In the genomic region with DNA sequence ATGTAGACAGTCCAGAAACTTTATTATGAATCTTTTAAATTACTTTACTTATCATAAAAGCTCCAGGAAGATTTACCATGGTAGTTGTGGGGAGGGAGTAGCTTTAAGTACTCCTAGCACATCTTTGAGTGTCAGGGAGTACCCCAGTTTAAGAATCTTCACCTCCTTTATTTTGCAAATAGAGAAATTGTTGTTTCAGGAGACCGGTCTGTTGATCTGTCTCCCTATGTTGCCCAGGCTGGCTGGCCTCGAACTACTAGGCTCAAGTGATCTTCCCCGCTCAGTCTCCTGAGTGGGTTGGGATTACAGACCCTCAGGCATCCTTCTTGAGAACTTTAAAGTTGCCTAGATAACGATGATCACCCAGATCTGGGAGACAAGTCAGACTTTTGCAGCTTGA, we compare ENCODE assay signal across 25 cellular contexts.
"Had no signal": no experiment of that assay in that cellular context is flagged by ENCODE, and none has a peak within 500 bp of the region (broad histone marks: within the 10 kb centered on the region; RNA-seq: fewer than 3 reads in every experiment).

No MANE protein-coding gene starts in this region.

- H3K9me3 Mint-ChIP-seq: activated CD4-positive, alpha-beta T cell treated with anti-CD3 and anti-CD28 coated beads, Interleukin-2, amount 10 ng/mL, durations not matched to agents 7 days and 5 days; activated naive CD4-positive, alpha-beta T cell treated with anti-CD3 and anti-CD28 coated beads, Interleukin-2, amount 10 ng/mL, durations not matched to agents 7 days and 5 days; activated naive CD8-positive, alpha-beta T cell treated with anti-CD3 and anti-CD28 coated beads for 36 hours; central memory CD8-positive, alpha-beta T cell had no signal

- DNase-seq: activated CD4-positive, alpha-beta T cell treated with anti-CD3 and anti-CD28 coated beads, Interleukin-2, amount 10 ng/mL, durations not matched to agents 7 days and 5 days; activated CD4-positive, alpha-beta T cell treated with anti-CD3 and anti-CD28 coated beads, Interleukin-2, amount 50 U/mL, for 48 hours; activated CD8-positive, alpha-beta T cell treated with anti-CD3 and anti-CD28 coated beads, Interleukin-2, amount 10 ng/mL, durations not matched to agents 7 days and 5 days; activated effector memory CD4-positive, alpha-beta T cell treated with Interleukin-2 at 50 U/mL for 16 hours; activated naive CD4-positive, alpha-beta T cell treated with anti-CD3 and anti-CD28 coated beads, Interleukin-2, amount 10 ng/mL, durations not matched to agents 7 days and 5 days; activated naive CD8-positive, alpha-beta T cell treated with anti-CD3 and anti-CD28 coated beads for 36 hours; activated T-cell treated with anti-CD3 and anti-CD28 coated beads, Interleukin-2, amount 50 U/mL, for 48 hours; amygdala; NCI-H1105; NCI-H1417 treated with DMSO at 0.1 percent for 48 hours; NCI-H187 treated with DMSO at 0.1 percent for 48 hours; NCI-H2081; NCI-H2171 treated with DMSO at 0.1 percent for 48 hours; NCI-H226; NCI-H524 treated with DMSO at 0.1 percent for 48 hours; SHP77; SJCRH30; SK-N-SH; T-helper 2 cell; T-helper 9 cell; WERI-Rb-1 had no signal

- H3K4me3 Mint-ChIP-seq: activated CD4-positive, alpha-beta T cell treated with anti-CD3 and anti-CD28 coated beads, Interleukin-2, amount 10 ng/mL, durations not matched to agents 7 days and 5 days; activated CD8-positive, alpha-beta T cell treated with anti-CD3 and anti-CD28 coated beads, Interleukin-2, amount 10 ng/mL, durations not matched to agents 7 days and 5 days; activated naive CD4-positive, alpha-beta T cell treated with anti-CD3 and anti-CD28 coated beads, Interleukin-2, amount 10 ng/mL, durations not matched to agents 7 days and 5 days; activated naive CD8-positive, alpha-beta T cell treated with anti-CD3 and anti-CD28 coated beads for 36 hours had no signal

- H3K4me3 ChIP-seq: ascending aorta, cardiac muscle cell, SJCRH30 had no signal

- H3K27me3 Mint-ChIP-seq: activated CD4-positive, alpha-beta T cell treated with anti-CD3 and anti-CD28 coated beads, Interleukin-2, amount 10 ng/mL, durations not matched to agents 7 days and 5 days; activated naive CD4-positive, alpha-beta T cell treated with anti-CD3 and anti-CD28 coated beads, Interleukin-2, amount 10 ng/mL, durations not matched to agents 7 days and 5 days; activated naive CD8-positive, alpha-beta T cell treated with anti-CD3 and anti-CD28 coated beads for 36 hours; central memory CD8-positive, alpha-beta T cell had no signal

- H3K36me3 ChIP-seq: ascending aorta, cardiac muscle cell had no signal

- H3K9ac ChIP-seq: SK-N-SH had no signal

- ATAC-seq: activated CD8-positive, alpha-beta T cell treated with anti-CD3 and anti-CD28 coated beads, Interleukin-2, amount 10 ng/mL, durations not matched to agents 7 days and 5 days; Panc1 had no signal

- H3K4me1 ChIP-seq: SJCRH30 had no signal

- H3K27me3 ChIP-seq: ascending aorta, cardiac muscle cell, SJCRH30 had no signal

- H3K4me2 ChIP-seq: SK-N-SH had no signal

- H3K27ac ChIP-seq: ascending aorta, cardiac muscle cell, SJCRH30, WERI-Rb-1 had no signal

- H3K9me3 ChIP-seq: SJCRH30 had no signal

- H3K27ac Mint-ChIP-seq: activated CD4-positive, alpha-beta T cell treated with anti-CD3 and anti-CD28 coated beads, Interleukin-2, amount 10 ng/mL, durations not matched to agents 7 days and 5 days had no signal
